Comparison of ENCODE assay signal across 10 cellular contexts in genomic region chr14:61472801-61473376, GRCh38.
DNase-seq lines count a peak whose midpoint lies in the region; ATAC-seq, FAIRE-seq and TF ChIP-seq lines count a peak whose summit lies in the region.
"Had no signal": no experiment of that assay in that cellular context is flagged by ENCODE, and none has a peak within 500 bp of the region (broad histone marks: within the 10 kb centered on the region; RNA-seq: fewer than 3 reads in every experiment).

No MANE protein-coding gene starts in this region.

- H3K4me3 Mint-ChIP-seq in activated T-cell treated with anti-CD3 and anti-CD28 coated beads, Interleukin-2, amount 50 U/mL, for 4 hours = peak overlapping the region; percentile 80

- FAIRE-seq in urothelium cell line (lab: Jason Lieb, UNC) = no peak

- H3K9me3 ChIP-seq in OCI-LY3 (ENCODE audit: insufficient read depth, low read length) = no peaks in the 10 kb centered on the region

- no peaks in the 10 kb centered on the region for H3K27me3 Mint-ChIP-seq in activated T-cell treated with anti-CD3 and anti-CD28 coated beads, Interleukin-2, amount 50 U/mL, for 4 hours (ENCODE audit: low read depth)

- no peak overlapping the region for H3K27ac ChIP-seq in OCI-LY3 (ENCODE audit: low read length)

- H3K36me3 ChIP-seq in OCI-LY3 (replicated peaks; ENCODE audit: low read depth, low read length) = no peaks in the 10 kb centered on the region

- peak; percentile 54 to 62 for ATAC-seq in activated T-cell treated with anti-CD3 and anti-CD28 coated beads, Interleukin-2, amount 50 U/mL, for 4 hours
- no peak for ATAC-seq in GM19455 (IDR thresholded peaks at IDR 0.05; ENCODE audit: unreplicated experiment)
- ATAC-seq: HCT116 had no signal

- peak overlapping the region; percentile 87 for H3K4me2 ChIP-seq in OCI-LY3 (ENCODE audit: low read length)

- peaks cover 12% of the 10 kb centered on the region; the same call in 1 of the 2 replicates for H3K27me3 ChIP-seq in OCI-LY3 (ENCODE audit: low read depth, low read length)

- H3K79me2 ChIP-seq in OCI-LY3 (ENCODE audit: low read length) = no peaks in the 10 kb centered on the region

- peak; percentile 55 for DNase-seq in activated T-cell treated with anti-CD3 and anti-CD28 coated beads, Interleukin-2, amount 50 U/mL, for 4 hours
- DNase-seq in iris pigment epithelial cell (ENCODE audit: low read depth) = peak; percentile 55
- peak; percentile 55 to 83 for DNase-seq in stimulated activated CD8-positive, alpha-beta memory T cell treated with anti-CD3 and anti-CD28 coated beads, Interleukin-7, amount 100 ng/mL, for 48 hours (ENCODE audit: extremely low read depth in 1 of 2, low read depth in 1 of 2)
- DNase-seq in urothelium cell line (ENCODE audit: low spot score) = no peak
- no peak for DNase-seq in germinal center (ENCODE audit: low spot score)
- DNase-seq in RPMI8226 = no peak
- DNase-seq: SHP77 had no signal

- H3K4me3 ChIP-seq in OCI-LY3 (ENCODE audit: low read length) = peak overlapping the region; percentile 78; the same call in 1 of the 2 replicates

- H4K20me1 ChIP-seq in OCI-LY3 (ENCODE audit: insufficient read depth, low read length) = no peaks in the 10 kb centered on the region

- H3K9ac ChIP-seq in OCI-LY3 (ENCODE audit: low read length) = no peak overlapping the region

- H3K36me3 Mint-ChIP-seq in activated T-cell treated with anti-CD3 and anti-CD28 coated beads, Interleukin-2, amount 50 U/mL, for 4 hours (ENCODE audit: insufficient read depth) = peaks cover 35% of the 10 kb centered on the region

- TF ChIP-seq CTCF in OCI-LY3 (IDR thresholded peaks at IDR 0.05; ENCODE audit: low read depth, low read length) = no peak

- peaks cover 36% of the 10 kb centered on the region for H3K4me1 ChIP-seq in OCI-LY3 (ENCODE audit: low read length)

- peaks cover 3% of the 10 kb centered on the region for H3K9me3 Mint-ChIP-seq in activated T-cell treated with anti-CD3 and anti-CD28 coated beads, Interleukin-2, amount 50 U/mL, for 4 hours

- H3K4me1 Mint-ChIP-seq in activated T-cell treated with anti-CD3 and anti-CD28 coated beads, Interleukin-2, amount 50 U/mL, for 4 hours (ENCODE audit: low read depth) = peaks cover 96% of the 10 kb centered on the region

- no peak overlapping the region for H2AFZ ChIP-seq in OCI-LY3 (ENCODE audit: low read depth, low read length)

Comparison
In these comparisons a context has a peak if more than half of its experiments do, and no peak if none do; other contexts are left out.
1. DNase-seq: peak in activated T-cell treated with anti-CD3 and anti-CD28 coated beads, Interleukin-2, amount 50 U/mL, for 4 hours (single experiment), iris pigment epithelial cell (single experiment) and stimulated activated CD8-positive, alpha-beta memory T cell treated with anti-CD3 and anti-CD28 coated beads, Interleukin-7, amount 100 ng/mL, for 48 hours (2 of 2); none in urothelium cell line (single experiment), germinal center (single experiment) and RPMI8226 (single experiment).